8 cellular contexts compared by ENCODE assay signal in genomic region chr1:181089017-181089776, GRCh38. TPM values are rescaled to one million over a fixed set of nuclear protein-coding genes. Genes with fewer than 3 reads are reported as not detected.
DNase-seq lines count a peak whose midpoint lies in the region; ATAC-seq, FAIRE-seq and TF ChIP-seq lines count a peak whose summit lies in the region.

No MANE protein-coding gene starts in this region.

- intact Hi-C loops in activated T-helper 2 cell treated with anti-CD3 and anti-CD28 coated beads, Interferon-gamma antibody, Interleukin-2, Interleukin-4, amounts not matched to agents 10 μg/mL and 5 μg/mL and 100 μg/mL, durations not matched to agents 14 hours and 24 hours and 36 hours (cut with micrococcal nuclease) = loop anchor here (2.0 to 10.0 kb wide), 3 partner anchors 56 to 934 kb away; partner anchors contain the start of genes MR1 and QSOX1
- intact Hi-C loops in sigmoid colon (cut with DNase I) = loop anchor here (2.0 to 5.0 kb wide), 4 partner anchors 54 to 177 kb away; partner anchors contain the start of genes KIAA1614, MR1 and STX6

- H3F3A ChIP-seq in Loucy (ENCODE audit: low read depth) = no peaks in the 10 kb centered on the region

- peak overlapping the region; percentile 96 for H3K4me3 ChIP-seq in CD4-positive, CD25-positive, alpha-beta regulatory T cell (ENCODE audit: low read depth, low read length)
- H3K4me3 ChIP-seq in Loucy (ENCODE audit: low read length, poor library complexity, severe bottlenecking) = peak overlapping the region; percentile 81
- H3K4me3 ChIP-seq in cardiac muscle cell = peak overlapping the region; percentile 50
- peak overlapping the region; percentile 65 to 97 (median 84) for H3K4me3 ChIP-seq in sigmoid colon

- no peaks in the 10 kb centered on the region for H3K9me3 ChIP-seq in CD4-positive, CD25-positive, alpha-beta regulatory T cell (ENCODE audit: control insufficient read depth in 2 of 2, low read length in 2 of 2)
- H3K9me3 ChIP-seq in Loucy (ENCODE audit: insufficient read depth, low read depth, low read length) (no peaks in the 10 kb centered on the region), cardiac muscle cell (ENCODE audit: low read depth) (no peaks in the 10 kb centered on the region), sigmoid colon (no peaks in the 10 kb centered on the region)

- H3K9me2 ChIP-seq in Loucy (replicated peaks; ENCODE audit: low read depth, low read length) = no peaks in the 10 kb centered on the region

- H4K20me1 ChIP-seq in Loucy (ENCODE audit: insufficient read depth, low read length, poor library complexity, severe bottlenecking) = peaks cover 45% of the 10 kb centered on the region

- peak overlapping the region; percentile 80 for H3K9ac ChIP-seq in Loucy (ENCODE audit: low read depth, low read length, poor library complexity, severe bottlenecking)

- no peak overlapping the region for H2AFZ ChIP-seq in Loucy (ENCODE audit: low read length)

- peaks cover 55% of the 10 kb centered on the region for H3K79me2 ChIP-seq in Loucy (ENCODE audit: insufficient read depth, low read length)

- peaks cover 4% of the 10 kb centered on the region for H3K27me3 Mint-ChIP-seq in CD4-positive, CD25-positive, alpha-beta regulatory T cell
- no peaks in the 10 kb centered on the region for H3K27me3 Mint-ChIP-seq in activated T-helper 2 cell treated with anti-CD3 and anti-CD28 coated beads, Interferon-gamma antibody, Interleukin-2, Interleukin-4, amounts not matched to agents 10 μg/mL and 5 μg/mL and 100 μg/mL, durations not matched to agents 14 hours and 24 hours and 36 hours (ENCODE audit: low read depth)

- no peak for FAIRE-seq in GM19239 (lab: Jason Lieb, UNC)

- DNase-seq in CD4-positive, CD25-positive, alpha-beta regulatory T cell = peak in 1 of 3 donors; percentile 49
- DNase-seq in activated T-helper 2 cell treated with anti-CD3 and anti-CD28 coated beads, Interferon-gamma antibody, Interleukin-2, Interleukin-4, amounts not matched to agents 10 μg/mL and 5 μg/mL and 100 μg/mL, durations not matched to agents 14 hours and 24 hours and 36 hours (ENCODE audit: low spot score) = peak; percentile 43
- DNase-seq in cardiac muscle cell (ENCODE audit: low read depth in 1 of 2, low spot score in 1 of 2) = peak in 1 of 2 donors; percentile 66
- no peak for DNase-seq in sigmoid colon
- DNase-seq in GM19239 (ENCODE audit: insufficient read length, low spot score) = no peak
- DNase-seq in medulla oblongata (ENCODE audit: extremely low spot score) = no peak

- H3K36me3 ChIP-seq in CD4-positive, CD25-positive, alpha-beta regulatory T cell (ENCODE audit: control insufficient read depth, insufficient read depth, low read length) = no peaks in the 10 kb centered on the region
- H3K36me3 ChIP-seq in Loucy (ENCODE audit: insufficient read depth, low read length) = no peaks in the 10 kb centered on the region
- no peaks in the 10 kb centered on the region for H3K36me3 ChIP-seq in cardiac muscle cell
- H3K36me3 ChIP-seq in sigmoid colon = no peaks in the 10 kb centered on the region

- peak overlapping the region in 2 of 3 donors; percentile 97 to 98 for H3K27ac Mint-ChIP-seq in CD4-positive, CD25-positive, alpha-beta regulatory T cell
- H3K27ac Mint-ChIP-seq in activated T-helper 2 cell treated with anti-CD3 and anti-CD28 coated beads, Interferon-gamma antibody, Interleukin-2, Interleukin-4, amounts not matched to agents 10 μg/mL and 5 μg/mL and 100 μg/mL, durations not matched to agents 14 hours and 24 hours and 36 hours = peak overlapping the region; percentile 99

- no peaks in the 10 kb centered on the region for H3K27me3 ChIP-seq in CD4-positive, CD25-positive, alpha-beta regulatory T cell (ENCODE audit: control insufficient read depth, insufficient read depth, low read length)
- no peaks in the 10 kb centered on the region for H3K27me3 ChIP-seq in Loucy (ENCODE audit: insufficient read depth, low read length, poor library complexity, severe bottlenecking)
- peaks cover 24% of the 10 kb centered on the region for H3K27me3 ChIP-seq in cardiac muscle cell
- H3K27me3 ChIP-seq in sigmoid colon = no peaks in the 10 kb centered on the region

- ATAC-seq in CD4-positive, CD25-positive, alpha-beta regulatory T cell (ENCODE audit: low read depth in 2 of 2) = peak in 1 of 2 donors; percentile 2
- peak; percentile 3 for ATAC-seq in GM21529 (IDR thresholded peaks at IDR 0.05; ENCODE audit: unreplicated experiment)

- no peak for TF ChIP-seq EP300 in sigmoid colon (IDR thresholded peaks at IDR 0.05)

- 0% methylated on average over 105 of the region's 105 CpGs for WGBS in sigmoid colon, 2 donors

- H3K9me3 Mint-ChIP-seq in CD4-positive, CD25-positive, alpha-beta regulatory T cell = peaks cover 0 to 2% (median 0%) of the 10 kb centered on the region in 7 donors
- H3K9me3 Mint-ChIP-seq in activated T-helper 2 cell treated with anti-CD3 and anti-CD28 coated beads, Interferon-gamma antibody, Interleukin-2, Interleukin-4, amounts not matched to agents 10 μg/mL and 5 μg/mL and 100 μg/mL, durations not matched to agents 14 hours and 24 hours and 36 hours = no peaks in the 10 kb centered on the region

- H3K4me2 ChIP-seq in Loucy (ENCODE audit: low read depth, low read length, poor library complexity, severe bottlenecking) = peak overlapping the region; percentile 97

- peaks cover 5% of the 10 kb centered on the region for H3K36me3 Mint-ChIP-seq in CD4-positive, CD25-positive, alpha-beta regulatory T cell
- peaks cover 50% of the 10 kb centered on the region for H3K36me3 Mint-ChIP-seq in activated T-helper 2 cell treated with anti-CD3 and anti-CD28 coated beads, Interferon-gamma antibody, Interleukin-2, Interleukin-4, amounts not matched to agents 10 μg/mL and 5 μg/mL and 100 μg/mL, durations not matched to agents 14 hours and 24 hours and 36 hours (ENCODE audit: low read depth)

- peaks cover 39% of the 10 kb centered on the region for H3K4me1 ChIP-seq in CD4-positive, CD25-positive, alpha-beta regulatory T cell (ENCODE audit: control insufficient read depth, insufficient read depth, low read length, poor library complexity, severe bottlenecking)
- H3K4me1 ChIP-seq in Loucy (ENCODE audit: insufficient read depth, low read length, poor library complexity, severe bottlenecking) (peaks cover 38% of the 10 kb centered on the region), cardiac muscle cell (ENCODE audit: low read depth) (peaks cover 5% of the 10 kb centered on the region), sigmoid colon (peaks cover 0 to 46% (median 40%) of the 10 kb centered on the region in 4 donors)

- H3K27ac ChIP-seq in CD4-positive, CD25-positive, alpha-beta regulatory T cell (ENCODE audit: insufficient read depth, low read length, poor library complexity, severe bottlenecking) = peak overlapping the region; percentile 97
- peak overlapping the region; percentile 41 for H3K27ac ChIP-seq in cardiac muscle cell
- H3K27ac ChIP-seq in sigmoid colon = peak overlapping the region; percentile 90 to 99 (median 95)

- TF ChIP-seq CTCF in Loucy (conservative IDR thresholded peaks at IDR 0.05; ENCODE audit: low read length) (no peak), cardiac muscle cell (IDR thresholded peaks at IDR 0.05; ENCODE audit: low read depth, low read length) (no peak), sigmoid colon (IDR thresholded peaks at IDR 0.05) (no peak)

- H3K4me1 Mint-ChIP-seq in CD4-positive, CD25-positive, alpha-beta regulatory T cell = peaks cover 28 to 52% (median 42%) of the 10 kb centered on the region in 4 donors
- peaks cover 43% of the 10 kb centered on the region for H3K4me1 Mint-ChIP-seq in activated T-helper 2 cell treated with anti-CD3 and anti-CD28 coated beads, Interferon-gamma antibody, Interleukin-2, Interleukin-4, amounts not matched to agents 10 μg/mL and 5 μg/mL and 100 μg/mL, durations not matched to agents 14 hours and 24 hours and 36 hours (ENCODE audit: low read depth)

- TF ChIP-seq POLR2A in sigmoid colon (IDR thresholded peaks at IDR 0.05) = no peak

- peak overlapping the region; percentile 99 to 100 (median 99) for H3K4me3 Mint-ChIP-seq in CD4-positive, CD25-positive, alpha-beta regulatory T cell
- peak overlapping the region; percentile 98 for H3K4me3 Mint-ChIP-seq in activated T-helper 2 cell treated with anti-CD3 and anti-CD28 coated beads, Interferon-gamma antibody, Interleukin-2, Interleukin-4, amounts not matched to agents 10 μg/mL and 5 μg/mL and 100 μg/mL, durations not matched to agents 14 hours and 24 hours and 36 hours (ENCODE audit: low read depth)

RNA-seq across cellular contexts. Expression of gene IER5, which starts 0.7 kb away (rescaled TPM):
- total RNA-seq in CD4-positive, CD25-positive, alpha-beta regulatory T cell = 81.8 TPM
- polyA plus RNA-seq in CD4-positive, CD25-positive, alpha-beta regulatory T cell = 10 to 100 TPM in 1 of 4 donors, 1 to 10 TPM in 3; 6.5 to 14.2 (median 7.7) TPM
- total RNA-seq in activated T-helper 2 cell treated with anti-CD3 and anti-CD28 coated beads, Interferon-gamma antibody, Interleukin-2, Interleukin-4, amounts not matched to agents 10 μg/mL and 5 μg/mL and 100 μg/mL, durations not matched to agents 14 hours and 24 hours and 36 hours = 44.3 and 44.6 TPM in 2 replicates
- total RNA-seq in cardiac muscle cell = 5.5 and 15.2 TPM in 2 replicates
- 7.8 and 11.8 TPM in 2 replicates for polyA plus RNA-seq in cardiac muscle cell
- total RNA-seq in sigmoid colon = 10 to 100 TPM in 1 of 4 donors, 1 to 10 TPM in 3; 7.7 to 11.5 (median 8.5) TPM
- polyA plus RNA-seq in sigmoid colon = 10 to 100 TPM in 2 of 3 donors, 1 to 10 TPM in 1; 9.6 to 11.7 (median 10.9) TPM

RNA-seq across cellular contexts. Expression of gene MR1, which starts 55.4 kb away (rescaled TPM):
- 30.5 TPM for total RNA-seq in CD4-positive, CD25-positive, alpha-beta regulatory T cell
- polyA plus RNA-seq in CD4-positive, CD25-positive, alpha-beta regulatory T cell = 10 to 100 TPM; 41.3 to 48.7 (median 45.2) TPM
- 13.8 and 18.2 TPM in 2 replicates for total RNA-seq in activated T-helper 2 cell treated with anti-CD3 and anti-CD28 coated beads, Interferon-gamma antibody, Interleukin-2, Interleukin-4, amounts not matched to agents 10 μg/mL and 5 μg/mL and 100 μg/mL, durations not matched to agents 14 hours and 24 hours and 36 hours
- 0.12 and 0.21 TPM in 2 replicates for total RNA-seq in cardiac muscle cell
- polyA plus RNA-seq in cardiac muscle cell = 1.4 TPM in 1 of 2 replicates, not detected in the other
- 10 to 100 TPM; 10.3 to 12.2 (median 11.0) TPM for total RNA-seq in sigmoid colon
- 1 to 10 TPM; 1.8 to 8.4 (median 3.2) TPM for polyA plus RNA-seq in sigmoid colon

Comparison
In these comparisons a context has a peak if more than half of its experiments do, and no peak if none do; other contexts are left out.
1. H3K27ac ChIP-seq: peak in every context shown above with its lines; median percentile 97 in CD4-positive, CD25-positive, alpha-beta regulatory T cell; 95 in sigmoid colon; 41 in cardiac muscle cell.